26 cellular contexts compared by ENCODE assay signal in genomic region chrY:20997355-20997754, GRCh38.
"Had no signal": no experiment of that assay in that cellular context is flagged by ENCODE, and none has a peak within 500 bp of the region (broad histone marks: within the 10 kb centered on the region; RNA-seq: fewer than 3 reads in every experiment).

No MANE protein-coding gene starts in this region.

- H3K4me1 Mint-ChIP-seq: brain, WTC11 had no signal

- H3K9me3 Mint-ChIP-seq: central memory CD8-positive, alpha-beta T cell; T-cell; T-helper 2 cell treated with Interferon-gamma antibody and Interleukin-4, amounts not matched to agents 5 μg/mL and 100 μg/mL, for 36 hours had no signal

- H3K27me3 Mint-ChIP-seq: brain; central memory CD8-positive, alpha-beta T cell; T-cell had no signal

- DNase-seq: activated CD4-positive, alpha-beta T cell treated with anti-CD3 and anti-CD28 coated beads, Interleukin-2, amount 50 U/mL, for 48 hours; activated CD4-positive, CD25-positive, alpha-beta regulatory T cell treated with anti-CD3 and anti-CD28 coated beads, Interleukin-2, amount 50 U/mL, for 72 hours; activated CD8-positive, alpha-beta memory T cell treated with anti-CD3 and anti-CD28 coated beads, Interleukin-2, amount 50 U/mL, for 4 hours; activated gamma-delta T cell; activated T-cell treated with anti-CD3 and anti-CD28 coated beads, Interleukin-2, amount 50 U/mL, for 1 hour; amygdala; cortex of kidney; Karpas-422; MM.1S; NCI-H1105; NCI-H1436; NCI-H1694 treated with DMSO at 0.1 percent for 48 hours; NCI-H2029 treated with DMSO at 0.1 percent for 48 hours; NCI-H345; NCI-H510A; NCI-H526 treated with DMSO at 0.1 percent for 48 hours; OCI-M1; RPMI8226; T-cell had no signal

- ATAC-seq: K562, Panc1, Right ventricle myocardium inferior, WTC11 had no signal

- H3K4me3 Mint-ChIP-seq: brain; central memory CD8-positive, alpha-beta T cell; T-cell; T-helper 2 cell treated with Interferon-gamma antibody and Interleukin-4, amounts not matched to agents 5 μg/mL and 100 μg/mL, for 36 hours; WTC11 had no signal

- H3K27ac Mint-ChIP-seq: brain, T-cell, WTC11 had no signal

- H3K36me3 Mint-ChIP-seq: brain, T-cell had no signal
